ENCODE assay signal across 12 cellular contexts in genomic region chr1:101284021-101284420, GRCh38. TPM values are rescaled to one million over a fixed set of nuclear protein-coding genes. Genes with fewer than 3 reads are reported as not detected.
A peak's percentile ranks its signal among the peaks of the same experiment; 100 is the strongest.
DNase-seq lines count a peak whose midpoint lies in the region.
"Had no signal": no experiment of that assay in that cellular context is flagged by ENCODE, and none has a peak within 500 bp of the region (broad histone marks: within the 10 kb centered on the region; RNA-seq: fewer than 3 reads in every experiment).

No MANE protein-coding gene starts in this region.

- H3K27me3 ChIP-seq in MG63, result peaks cover 2% of the 10 kb centered on the region; the same call in 1 of the 2 replicates

- no peak overlapping the region for H3K4me3 ChIP-seq in MG63
- H3K4me3 ChIP-seq: GM23248 had no signal

- H3K36me3 ChIP-seq in MG63, result no peaks in the 10 kb centered on the region

- DNase-seq in T-helper 2 cell (peak in 3 of 5 experiments; percentile 33 to 68 (median 64)), activated T-cell treated with anti-CD3 and anti-CD28 coated beads for 48 hours (ENCODE audit: low read depth) (peak; percentile 30), NCI-H1436 treated with DMSO at 0.1 percent for 48 hours (lab: John Stamatoyannopoulos, UW) (no peak), NCI-H2171 (lab: John Stamatoyannopoulos, UW) (no peak), hippocampal formation (lab: John Stamatoyannopoulos, UW) (no peak), MG63 (no peak)
- peak; percentile 10 for DNase-seq in effector CD8-positive, alpha-beta T cell (lab: John Stamatoyannopoulos, UW)
- DNase-seq in stimulated activated CD4-positive, alpha-beta T cell treated with anti-CD3 and anti-CD28 coated beads, Interleukin-4, amount 100 ng/mL, for 48 hours (ENCODE audit: low read depth in 2 of 2), result peak; percentile 27 to 35
- DNase-seq: GM23248, IMR-90, NCI-H187, T1000 had no signal

- H3K9me3 ChIP-seq in MG63, result no peaks in the 10 kb centered on the region

RNA-seq across cellular contexts. Expression of gene S1PR1, which starts 47.2 kb away (rescaled TPM):
- total RNA-seq in MG63 (2014; rRNA removed; shearing (Covaris generic); ENCODE audit: low replicate concordance), result 0.30 TPM in 1 of 2 replicates, not detected in the other

Comparison
In these comparisons a context has a peak if more than half of its experiments do, and no peak if none do; other contexts are left out.
1. DNase-seq: peak in T-helper 2 cell (3 of 5), activated T-cell treated with anti-CD3 and anti-CD28 coated beads for 48 hours (single experiment), effector CD8-positive, alpha-beta T cell (single experiment) and stimulated activated CD4-positive, alpha-beta T cell treated with anti-CD3 and anti-CD28 coated beads, Interleukin-4, amount 100 ng/mL, for 48 hours (2 of 2); none in NCI-H1436 treated with DMSO at 0.1 percent for 48 hours (single experiment), NCI-H2171 (single experiment), hippocampal formation (0 of 2) and MG63 (single experiment).